Comparison of ENCODE assay signal across 23 cellular contexts in the genomic region with DNA sequence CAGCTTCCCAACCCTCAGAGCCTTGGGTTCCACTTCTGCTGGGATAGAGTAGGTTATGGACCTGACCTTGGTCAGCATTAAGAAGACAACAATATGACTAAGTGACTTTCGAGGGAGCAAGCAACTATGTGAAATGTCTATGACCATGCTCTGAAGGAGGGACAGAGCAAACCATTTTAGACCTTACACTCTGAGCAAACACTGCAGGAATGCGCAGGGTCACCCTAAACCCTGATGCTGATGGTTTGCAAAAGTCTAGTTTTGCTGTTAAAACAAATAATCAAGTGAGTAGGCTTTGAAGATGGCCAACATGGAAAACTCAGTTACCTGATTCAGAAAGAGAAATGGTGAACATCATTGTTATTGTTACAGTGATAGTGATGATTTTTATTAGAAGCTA. TPM values are rescaled to one million over a fixed set of nuclear protein-coding genes. Genes with fewer than 3 reads are reported as not detected.
DNase-seq lines count a peak whose midpoint lies in the region; ATAC-seq, FAIRE-seq and TF ChIP-seq lines count a peak whose summit lies in the region.
"Had no signal": no experiment of that assay in that cellular context is flagged by ENCODE, and none has a peak within 500 bp of the region (broad histone marks: within the 10 kb centered on the region; RNA-seq: fewer than 3 reads in every experiment).

No MANE protein-coding gene starts in this region.

- H3K27ac Mint-ChIP-seq in Caco-2 (ENCODE audit: unreplicated experiment): peak overlapping the region; percentile 29
- H3K27ac Mint-ChIP-seq in progenitor cell of endocrine pancreas: peak overlapping the region; percentile 45
- H3K27ac Mint-ChIP-seq: CD8-positive, alpha-beta T cell had no signal

- H3K27me3 ChIP-seq in Caco-2 (replicated peaks; ENCODE audit: control insufficient read depth, insufficient read depth, low read length) (no peaks in the 10 kb centered on the region), hepatocyte (no peaks in the 10 kb centered on the region), foreskin keratinocyte (no peaks in the 10 kb centered on the region)
- H3K27me3 ChIP-seq: BLaER1 treated with 17β-estradiol and CSF1 and Interleukin-3, amounts not matched to agents 10 nM and 100 nM; MG63; SJCRH30 had no signal

- no peaks in the 10 kb centered on the region for H3K9me3 Mint-ChIP-seq in Caco-2 (ENCODE audit: unreplicated experiment)
- H3K9me3 Mint-ChIP-seq in progenitor cell of endocrine pancreas (ENCODE audit: low read depth): no peaks in the 10 kb centered on the region
- H3K9me3 Mint-ChIP-seq: CD8-positive, alpha-beta T cell had no signal

- H2AFZ ChIP-seq in hepatocyte: no peak overlapping the region

- H3K36me3 Mint-ChIP-seq in Caco-2 (ENCODE audit: insufficient read depth, unreplicated experiment) (peaks cover 82% of the 10 kb centered on the region), progenitor cell of endocrine pancreas (ENCODE audit: insufficient read depth) (peaks cover 25% of the 10 kb centered on the region)

- H3K4me3 Mint-ChIP-seq in Caco-2 (ENCODE audit: unreplicated experiment) (no peak overlapping the region), progenitor cell of endocrine pancreas (ENCODE audit: low read depth) (no peak overlapping the region)
- H3K4me3 Mint-ChIP-seq: CD8-positive, alpha-beta T cell had no signal

- peaks cover 2% of the 10 kb centered on the region; the same call in 1 of the 2 replicates for H3K36me3 ChIP-seq in Caco-2 (ENCODE audit: control insufficient read depth, insufficient read depth, low read length)
- H3K36me3 ChIP-seq in hepatocyte (replicated peaks; ENCODE audit: insufficient read depth, low read depth): no peaks in the 10 kb centered on the region

- H3K27ac ChIP-seq in hepatocyte: no peak overlapping the region
- H3K27ac ChIP-seq in foreskin keratinocyte: no peak overlapping the region
- H3K27ac ChIP-seq: BLaER1 treated with 17β-estradiol and CSF1 and Interleukin-3, amounts not matched to agents 10 nM and 100 nM; SJCRH30 had no signal

- peaks cover 54% of the 10 kb centered on the region for H3K79me2 ChIP-seq in hepatocyte

- TF ChIP-seq POLR2A in H54 (IDR thresholded peaks at IDR 0.05; ENCODE audit: low read depth, low read length): no peak

- peaks cover 19% of the 10 kb centered on the region for H3K4me1 ChIP-seq in Caco-2
- no peaks in the 10 kb centered on the region for H3K4me1 ChIP-seq in hepatocyte (ENCODE audit: insufficient read depth)
- no peaks in the 10 kb centered on the region for H3K4me1 ChIP-seq in foreskin keratinocyte
- H3K4me1 ChIP-seq: SJCRH30 had no signal

- BruUV-seq in Caco-2 (replicated peaks; lab: Mats Ljungman, UMichigan): no TSS peak

- TF ChIP-seq CTCF in Caco-2 (IDR thresholded peaks at IDR 0.05; ENCODE audit: insufficient read depth in 1 of 2, low read depth in 1 of 2, low read length in 1 of 2, severe bottlenecking in 1 of 2, unreplicated experiment in 1 of 2) (no peak), choroid plexus epithelial cell (conservative IDR thresholded peaks at IDR 0.05; ENCODE audit: low read depth, low read length) (no peak), progenitor cell of endocrine pancreas (IDR thresholded peaks at IDR 0.05; ENCODE audit: unreplicated experiment) (no peak), hepatocyte (IDR thresholded peaks at IDR 0.05; ENCODE audit: poor library complexity) (no peak), foreskin keratinocyte (conservative IDR thresholded peaks at IDR 0.05) (no peak)

- no peaks in the 10 kb centered on the region for H3K27me3 Mint-ChIP-seq in Caco-2 (ENCODE audit: insufficient read depth, unreplicated experiment)
- H3K27me3 Mint-ChIP-seq in progenitor cell of endocrine pancreas: no peaks in the 10 kb centered on the region

- no peaks in the 10 kb centered on the region for H3K9me2 ChIP-seq in hepatocyte (replicated peaks; ENCODE audit: insufficient read depth)

- peak; percentile 27 for FAIRE-seq in H54 (lab: Jason Lieb, UNC)
- FAIRE-seq: GM18507, RCC 7860 had no signal

- H3K9me3 ChIP-seq in Caco-2 (no peaks in the 10 kb centered on the region), hepatocyte (ENCODE audit: low read depth) (no peaks in the 10 kb centered on the region)
- H3K9me3 ChIP-seq: BLaER1 treated with 17β-estradiol and CSF1 and Interleukin-3, amounts not matched to agents 10 nM and 100 nM; MG63; SJCRH30 had no signal

- no peak for ATAC-seq in HG03135 (IDR thresholded peaks at IDR 0.05; ENCODE audit: unreplicated experiment)
- no peak for ATAC-seq in foreskin keratinocyte
- ATAC-seq: CD8-positive, alpha-beta T cell had no signal

- H3K4me1 Mint-ChIP-seq in Caco-2 (ENCODE audit: low read depth, unreplicated experiment) (peaks cover 18% of the 10 kb centered on the region), progenitor cell of endocrine pancreas (ENCODE audit: low read depth) (peaks cover 7% of the 10 kb centered on the region)

- intact Hi-C loops in Caco-2 (cut with micrococcal nuclease; ENCODE audit: unreplicated experiment): no loop called here

- DNase-seq in Caco-2 (peak in 1 of 2 experiments; percentile 40), H54 (ENCODE audit: insufficient read length, low spot score) (no peak), choroid plexus epithelial cell (ENCODE audit: low read depth) (peak; percentile 32), progenitor cell of endocrine pancreas (ENCODE audit: low spot score, unreplicated experiment) (no peak), hepatocyte (ENCODE audit: low spot score) (no peak), foreskin keratinocyte (no peak)
- DNase-seq: Calu3, DMS153, GDM1, GOT3, MG63, NCI-H1417, NCI-H1694 treated with DMSO at 0.1 percent for 48 hours, NCI-H2081 treated with DMSO at 0.1 percent for 48 hours, NCI-H446 treated with DMSO at 0.1 percent for 48 hours, NCI-H526 treated with DMSO at 0.1 percent for 48 hours, OCI-M1, SJCRH30 had no signal

- no peak overlapping the region for H3K4me3 ChIP-seq in Caco-2 (ENCODE audit: low read depth, low read length)
- no peak overlapping the region for H3K4me3 ChIP-seq in choroid plexus epithelial cell (ENCODE audit: low read depth, low read length)
- no peak overlapping the region for H3K4me3 ChIP-seq in hepatocyte
- H3K4me3 ChIP-seq: BLaER1 treated with 17β-estradiol and CSF1 and Interleukin-3, amounts not matched to agents 10 nM and 100 nM; MG63; SJCRH30 had no signal

- POLR2A ChIA-PET in Caco-2 (lab: Charles Lee): interaction anchor here (0.9 kb wide), 1 partner anchor 9 kb away, joined by 5 read pairs; a partner anchor contains a TSS

- 88% methylated on average over 2 of the region's 2 CpGs for WGBS in hepatocyte (ENCODE audit: low lambda C conversion rate, missing lambda C conversion rate)

- CTCF ChIA-PET in Caco-2 (lab: Charles Lee): interaction anchor here (0.7 kb wide), 1 partner anchor 9 kb away, joined by 3 read pairs; a partner anchor contains a TSS

- H4K20me1 ChIP-seq in hepatocyte (ENCODE audit: insufficient read depth, poor library complexity, severe bottlenecking): peaks cover under 1% of the 10 kb centered on the region

- H3K4me2 ChIP-seq in hepatocyte: no peak overlapping the region
- H3K4me2 ChIP-seq: BLaER1 treated with 17β-estradiol and CSF1 and Interleukin-3, amounts not matched to agents 10 nM and 100 nM had no signal

RNA-seq across cellular contexts. Expression of a gene that starts 8.7 kb away (rescaled TPM):
- 37.5 and 40.1 TPM in 2 replicates for total RNA-seq in Caco-2 (2022)
- 33.4 and 34.9 TPM in 2 replicates for total RNA-seq in progenitor cell of endocrine pancreas
- total RNA-seq in hepatocyte: 20.2 and 24.5 TPM in 2 replicates
- polyA plus RNA-seq in hepatocyte: 12.2 and 13.5 TPM in 2 replicates
- 19.3 and 20.7 TPM in 2 replicates for total RNA-seq in foreskin keratinocyte
- polyA plus RNA-seq in foreskin keratinocyte: 11.3 and 12.1 TPM in 2 replicates

RNA-seq across cellular contexts. Expression of a gene that starts 34.7 kb away (rescaled TPM):
- 77.9 and 79.0 TPM in 2 replicates for total RNA-seq in Caco-2 (2022)
- total RNA-seq in progenitor cell of endocrine pancreas: 124 and 131 TPM in 2 replicates
- total RNA-seq in hepatocyte: 67.3 and 90.9 TPM in 2 replicates
- polyA plus RNA-seq in hepatocyte: 53.6 and 73.8 TPM in 2 replicates
- 48.8 and 62.1 TPM in 2 replicates for total RNA-seq in foreskin keratinocyte
- 25.2 and 36.8 TPM in 2 replicates for polyA plus RNA-seq in foreskin keratinocyte

RNA-seq across cellular contexts. Expression of a gene that starts 35.1 kb away (rescaled TPM):
- total RNA-seq in Caco-2 (2022) (55.8 and 57.0 TPM in 2 replicates), progenitor cell of endocrine pancreas (62.9 and 65.4 TPM in 2 replicates), hepatocyte (18.1 and 25.9 TPM in 2 replicates), foreskin keratinocyte (37.0 and 42.8 TPM in 2 replicates)
- polyA plus RNA-seq in hepatocyte (5.8 and 17.0 TPM in 2 replicates), foreskin keratinocyte (17.5 and 20.2 TPM in 2 replicates)
